ENCODE assay signal across 8 cellular contexts in genomic region chrX:19343462-19344206, GRCh38. TPM values are rescaled to one million over a fixed set of nuclear protein-coding genes. Genes with fewer than 3 reads are reported as not detected.
DNase-seq lines count a peak whose midpoint lies in the region; ATAC-seq and TF ChIP-seq lines count a peak whose summit lies in the region.

Gene PDHA1 (plus strand): TSS chrX:19343927. CDS start chrX:19344038, 111 bp downstream.

- H3K9me3 ChIP-seq in RWPE2 (ENCODE audit: severe bottlenecking) (no peaks in the 10 kb centered on the region), fibroblast of lung (ENCODE audit: control insufficient read depth, insufficient read depth, low read depth, low read length) (no peaks in the 10 kb centered on the region)

- H3K27ac Mint-ChIP-seq in activated T-helper 2 cell treated with anti-CD3 and anti-CD28 coated beads, Interferon-gamma antibody, Interleukin-2, Interleukin-4, amounts not matched to agents 10 μg/mL and 5 μg/mL and 100 μg/mL, durations not matched to agents 14 hours and 24 hours and 36 hours: peak within 1 kb of the TSS; percentile 76
- H3K27ac Mint-ChIP-seq in natural killer cell: peak within 1 kb of the TSS; percentile 80 to 93

- H3K9ac ChIP-seq in fibroblast of lung (ENCODE audit: insufficient read depth, low read length): peak within 1 kb of the TSS; percentile 76

- intact Hi-C loops in activated T-helper 2 cell treated with anti-CD3 and anti-CD28 coated beads, Interferon-gamma antibody, Interleukin-2, Interleukin-4, amounts not matched to agents 10 μg/mL and 5 μg/mL and 100 μg/mL, durations not matched to agents 14 hours and 24 hours and 36 hours (cut with micrococcal nuclease): loop anchor here (5.0 to 10.0 kb wide), 3 partner anchors 669 to 1606 kb away; partner anchors contain the start of genes CDKL5, RS1 and SCML1
- intact Hi-C loops in natural killer cell (cut with micrococcal nuclease): loop anchor here (10.0 kb wide), 1 partner anchor 669 kb away; the partner anchor contains the start of gene RS1

- TF ChIP-seq CTCF in RWPE2 (IDR thresholded peaks at IDR 0.05; ENCODE audit: poor library complexity, severe bottlenecking) (no peak), fibroblast of lung (conservative IDR thresholded peaks at IDR 0.05 in 1 of 2, IDR thresholded peaks at IDR 0.05 in 1 of 2; ENCODE audit: low read depth in 1 of 2, low read length in 2 of 2) (no peak), natural killer cell (IDR thresholded peaks at IDR 0.05) (no peak)

- H3K4me2 ChIP-seq in fibroblast of lung (ENCODE audit: extremely low read depth, insufficient read depth, low read length): peak within 1 kb of the TSS; percentile 89

- H3K4me3 Mint-ChIP-seq in activated T-helper 2 cell treated with anti-CD3 and anti-CD28 coated beads, Interferon-gamma antibody, Interleukin-2, Interleukin-4, amounts not matched to agents 10 μg/mL and 5 μg/mL and 100 μg/mL, durations not matched to agents 14 hours and 24 hours and 36 hours (ENCODE audit: low read depth): peak within 1 kb of the TSS; percentile 85
- peak within 1 kb of the TSS; percentile 92 for H3K4me3 Mint-ChIP-seq in natural killer cell

- H3K27me3 ChIP-seq in RWPE2 (ENCODE audit: insufficient read depth, poor library complexity, severe bottlenecking) (no peaks in the 10 kb centered on the region), fibroblast of lung (ENCODE audit: control insufficient read depth, insufficient read depth, low read length) (no peaks in the 10 kb centered on the region)

- peaks cover 15% of the 10 kb centered on the region for H3K4me1 Mint-ChIP-seq in activated T-helper 2 cell treated with anti-CD3 and anti-CD28 coated beads, Interferon-gamma antibody, Interleukin-2, Interleukin-4, amounts not matched to agents 10 μg/mL and 5 μg/mL and 100 μg/mL, durations not matched to agents 14 hours and 24 hours and 36 hours (ENCODE audit: low read depth)
- H3K4me1 Mint-ChIP-seq in natural killer cell: peaks cover 6 to 20% of the 10 kb centered on the region in 2 donors

- H3K27ac ChIP-seq in RWPE2 (ENCODE audit: poor library complexity, severe bottlenecking) (peak within 1 kb of the TSS; percentile 18), fibroblast of lung (ENCODE audit: insufficient read depth, low read length) (peak within 1 kb of the TSS; percentile 81)

- no peaks in the 10 kb centered on the region for H3K27me3 Mint-ChIP-seq in activated T-helper 2 cell treated with anti-CD3 and anti-CD28 coated beads, Interferon-gamma antibody, Interleukin-2, Interleukin-4, amounts not matched to agents 10 μg/mL and 5 μg/mL and 100 μg/mL, durations not matched to agents 14 hours and 24 hours and 36 hours (ENCODE audit: low read depth)
- H3K27me3 Mint-ChIP-seq in natural killer cell (ENCODE audit: low read depth in 2 of 2): peaks cover 0 to 13% of the 10 kb centered on the region in 2 donors

- no peaks in the 10 kb centered on the region for H3K9me3 Mint-ChIP-seq in activated T-helper 2 cell treated with anti-CD3 and anti-CD28 coated beads, Interferon-gamma antibody, Interleukin-2, Interleukin-4, amounts not matched to agents 10 μg/mL and 5 μg/mL and 100 μg/mL, durations not matched to agents 14 hours and 24 hours and 36 hours
- H3K9me3 Mint-ChIP-seq in natural killer cell: no peaks in the 10 kb centered on the region

- H3K36me3 Mint-ChIP-seq in activated T-helper 2 cell treated with anti-CD3 and anti-CD28 coated beads, Interferon-gamma antibody, Interleukin-2, Interleukin-4, amounts not matched to agents 10 μg/mL and 5 μg/mL and 100 μg/mL, durations not matched to agents 14 hours and 24 hours and 36 hours (ENCODE audit: low read depth): no peaks in the 10 kb centered on the region
- H3K36me3 Mint-ChIP-seq in natural killer cell: no peaks in the 10 kb centered on the region

- ATAC-seq in RWPE2 (ENCODE audit: low read depth) (peak; percentile 89), natural killer cell (peak; percentile 95 to 99 (median 96))

- peak within 1 kb of the TSS; percentile 60 for H2AFZ ChIP-seq in fibroblast of lung (ENCODE audit: low read length)

- DNase-seq in EH (ENCODE audit: low read depth) (peak; percentile 92), H4 (ENCODE audit: low spot score) (peak; percentile 89), LoVo (ENCODE audit: low spot score) (peak; percentile 89), RWPE2 (ENCODE audit: low spot score) (peak; percentile 89), fibroblast of lung (ENCODE audit: low read depth in 2 of 2) (peak; percentile 86 to 90), natural killer cell (peak; percentile 84)
- DNase-seq in activated T-helper 2 cell treated with anti-CD3 and anti-CD28 coated beads, Interferon-gamma antibody, Interleukin-2, Interleukin-4, amounts not matched to agents 10 μg/mL and 5 μg/mL and 100 μg/mL, durations not matched to agents 14 hours and 24 hours and 36 hours (ENCODE audit: low spot score): peak; percentile 88
- DNase-seq in stimulated activated naive CD4-positive, alpha-beta T cell treated with Interleukin-2 at 50 U/mL for 16 hours (lab: John Stamatoyannopoulos, UW): peak; percentile 91

- H3K4me1 ChIP-seq in RWPE2 (ENCODE audit: insufficient read depth, poor library complexity, severe bottlenecking): no peaks in the 10 kb centered on the region
- no peaks in the 10 kb centered on the region for H3K4me1 ChIP-seq in fibroblast of lung (ENCODE audit: control insufficient read depth, extremely low read depth, insufficient read depth, low read length)

- H4K20me1 ChIP-seq in fibroblast of lung (ENCODE audit: control insufficient read depth, extremely low read depth, insufficient read depth, low read length): no peaks in the 10 kb centered on the region

- H3K4me3 ChIP-seq in RWPE2 (ENCODE audit: severe bottlenecking): peak within 1 kb of the TSS; percentile 89
- peak within 1 kb of the TSS; percentile 60 to 83 (median 70) for H3K4me3 ChIP-seq in fibroblast of lung (replicated peaks in 1 of 4; ENCODE audit: control extremely low read depth in 1 of 4, insufficient read depth in 1 of 4, low read depth in 3 of 4, low read length in 4 of 4)

- H3K36me3 ChIP-seq in RWPE2 (ENCODE audit: low read depth): no peaks in the 10 kb centered on the region; the same call in 1 of the 2 replicates
- H3K36me3 ChIP-seq in fibroblast of lung (ENCODE audit: control insufficient read depth, insufficient read depth, low read length): no peaks in the 10 kb centered on the region

- peaks cover 22% of the 10 kb centered on the region for H3K79me2 ChIP-seq in fibroblast of lung (ENCODE audit: control insufficient read depth, insufficient read depth, low read length)

RNA-seq across cellular contexts. Expression of gene PDHA1, which starts in this region (rescaled TPM):
- 48.2 and 78.1 TPM in 2 replicates for total RNA-seq in H4 (2014; rRNA removed; shearing (Covaris generic))
- total RNA-seq in activated T-helper 2 cell treated with anti-CD3 and anti-CD28 coated beads, Interferon-gamma antibody, Interleukin-2, Interleukin-4, amounts not matched to agents 10 μg/mL and 5 μg/mL and 100 μg/mL, durations not matched to agents 14 hours and 24 hours and 36 hours: 200 and 208 TPM in 2 replicates
- 57.5 and 73.2 TPM in 2 replicates for total RNA-seq in fibroblast of lung
- 161 and 200 TPM in 2 replicates for polyA plus RNA-seq in fibroblast of lung
- 120 and 129 TPM in 2 replicates for polyA plus RNA-seq in fibroblast of lung (2012)
- 38.7 and 64.4 TPM in 2 replicates for polyA minus RNA-seq in fibroblast of lung (ENCODE audit: low replicate concordance)
- 100 to 1,000 TPM; 131 to 164 (median 154) TPM for total RNA-seq in natural killer cell

Comparison
In these comparisons a context has a peak if more than half of its experiments do, and no peak if none do; other contexts are left out.
1. Peak in every context shown above with its lines: DNase-seq, ATAC-seq, H3K4me3 ChIP-seq and H3K27ac ChIP-seq.